Comparison of ENCODE assay signal across 34 cellular contexts in the genomic region with DNA sequence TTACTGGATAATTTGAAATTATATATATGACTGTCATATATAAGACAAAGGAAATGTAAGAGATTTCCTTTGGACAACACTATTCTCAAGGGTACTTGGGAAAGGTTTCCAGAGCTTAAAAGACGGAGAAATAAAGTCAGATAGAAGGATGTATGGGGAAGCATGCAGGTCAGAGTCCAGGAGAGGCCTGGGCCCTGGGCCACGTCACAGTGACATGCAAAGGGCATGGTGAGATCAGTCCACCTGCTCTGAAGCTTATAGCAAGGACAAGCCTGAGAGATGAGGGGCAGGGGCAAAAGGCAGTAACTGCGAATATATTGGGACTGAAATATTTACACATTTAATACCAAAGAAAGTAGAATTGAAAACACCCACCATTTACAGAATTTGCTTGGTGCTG.
"Had no signal": no experiment of that assay in that cellular context is flagged by ENCODE, and none has a peak within 500 bp of the region (broad histone marks: within the 10 kb centered on the region; RNA-seq: fewer than 3 reads in every experiment).

No MANE protein-coding gene starts in this region.

- DNase-seq: activated effector memory CD4-positive, alpha-beta T cell treated with anti-CD3 and anti-CD28 coated beads, Interleukin-2, amount 50 U/mL, for 16 hours; activated effector memory CD4-positive, alpha-beta T cell treated with Interleukin-2 at 50 U/mL for 16 hours; activated gamma-delta T cell; activated gamma-delta T cell treated with Interleukin-2 at 50 U/mL for 16 hours; activated naive CD4-positive, alpha-beta T cell; activated naive CD4-positive, alpha-beta T cell treated with anti-CD3 and anti-CD28 coated beads for 36 hours; activated naive CD4-positive, alpha-beta T cell treated with anti-CD3 and anti-CD28 coated beads, Interleukin-2, amount 10 ng/mL, durations not matched to agents 7 days and 5 days; activated naive CD4-positive, alpha-beta T cell treated with anti-CD3 and anti-CD28 coated beads, Interleukin-2, amount 50 U/mL, for 16 hours; activated naive CD4-positive, alpha-beta T cell treated with Interleukin-2 at 50 U/mL for 16 hours; activated naive CD8-positive, alpha-beta T cell treated with anti-CD3 and anti-CD28 coated beads for 36 hours; activated naive CD8-positive, alpha-beta T cell treated with anti-CD3 and anti-CD28 coated beads, Interleukin-2, amount 10 ng/mL, durations not matched to agents 7 days and 5 days; activated naive CD8-positive, alpha-beta T cell treated with anti-CD3 and anti-CD28 coated beads, Interleukin-2, amount 50 U/mL, for 24 hours; activated T-cell treated with anti-CD3 and anti-CD28 coated beads, Interleukin-2, amount 50 U/mL, for 1 hour; activated T-cell treated with anti-CD3 and anti-CD28 coated beads, Interleukin-2, amount 50 U/mL, for 24 hours; activated T-cell treated with anti-CD3 and anti-CD28 coated beads, Interleukin-2, amount 50 U/mL, for 4 hours; activated T-cell treated with anti-CD3 and anti-CD28 coated beads, Interleukin-2, amount 50 U/mL, for 48 hours; activated T-cell treated with anti-CD3 and anti-CD28 coated beads, Interleukin-2, amount 50 U/mL, for 72 hours; adrenal gland; amniotic stem cell; amygdala; anterior cingulate cortex; aorta; brain microvascular endothelial cell; caudate nucleus; central memory CD4-positive, alpha-beta T cell; cerebellar nuclear complex had no signal

- FAIRE-seq: astrocyte, bronchial epithelial cell had no signal

- H3K27me3 ChIP-seq: adrenal gland, ascending aorta, body of pancreas, brain microvascular endothelial cell, breast epithelium, cardiac muscle cell had no signal

- H3K9me3 ChIP-seq: adrenal gland, ascending aorta, body of pancreas, breast epithelium had no signal

- H3K36me3 ChIP-seq: brain microvascular endothelial cell, breast epithelium, cardiac muscle cell had no signal

- H3K27ac ChIP-seq: adrenal gland, ascending aorta, body of pancreas, brain microvascular endothelial cell, breast epithelium, cardiac muscle cell had no signal

- H3K4me1 ChIP-seq: adrenal gland, breast epithelium had no signal

- H3K4me3 ChIP-seq: adrenal gland, ascending aorta, body of pancreas, breast epithelium, cardiac muscle cell had no signal

- ATAC-seq: activated naive CD4-positive, alpha-beta T cell treated with anti-CD3 and anti-CD28 coated beads, Interleukin-2, amount 50 U/mL, for 72 hours; activated naive CD8-positive, alpha-beta T cell treated with anti-CD3 and anti-CD28 coated beads, Interleukin-2, amount 50 U/mL, for 24 hours; activated T-cell treated with anti-CD3 and anti-CD28 coated beads, Interleukin-2, amount 50 U/mL, for 4 hours; activated T-cell treated with anti-CD3 and anti-CD28 coated beads, Interleukin-2, amount 50 U/mL, for 72 hours; activated T-helper 17 cell treated with anti-CD3 and anti-CD28 coated beads, Interleukin-2, amount 50 U/mL, for 72 hours; body of pancreas had no signal
